10 cellular contexts compared by ENCODE assay signal in the genomic region with DNA sequence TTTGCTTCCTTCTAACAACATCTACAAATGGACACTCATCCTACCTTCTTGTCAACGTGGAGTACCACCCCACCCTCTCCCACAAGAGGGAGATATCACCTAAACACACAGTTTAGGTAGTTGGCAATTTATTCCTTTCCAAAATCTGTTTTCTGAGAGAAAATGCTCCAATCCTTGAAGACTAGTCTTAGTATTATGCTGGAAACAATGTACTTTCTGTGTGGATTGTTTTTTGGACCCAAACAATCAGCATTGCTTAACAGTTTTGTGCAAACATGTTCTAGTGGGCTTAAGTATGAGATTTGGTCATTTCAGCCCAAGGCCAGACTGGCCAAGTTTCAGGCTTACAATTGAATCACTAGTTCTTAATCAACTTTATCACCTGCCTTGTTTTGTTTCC.
DNase-seq lines count a peak whose midpoint lies in the region; ATAC-seq and TF ChIP-seq lines count a peak whose summit lies in the region.
"Had no signal": no experiment of that assay in that cellular context is flagged by ENCODE, and none has a peak within 500 bp of the region (broad histone marks: within the 10 kb centered on the region; RNA-seq: fewer than 3 reads in every experiment).

No MANE protein-coding gene starts in this region.

- H3K36me3 Mint-ChIP-seq in Calu3 (ENCODE audit: insufficient read depth, unreplicated experiment): no peaks in the 10 kb centered on the region
- H3K36me3 Mint-ChIP-seq in T-helper 2 cell treated with Interferon-gamma antibody and Interleukin-4, amounts not matched to agents 5 μg/mL and 100 μg/mL, for 36 hours (ENCODE audit: low read depth): no peaks in the 10 kb centered on the region
- H3K36me3 Mint-ChIP-seq: memory B cell had no signal

- ATAC-seq in GM19463 (IDR thresholded peaks at IDR 0.05; ENCODE audit: unreplicated experiment) (no peak), HG03135 (IDR thresholded peaks at IDR 0.05; ENCODE audit: unreplicated experiment) (no peak)

- H3K4me3 ChIP-seq in breast epithelium: no peak overlapping the region
- no peak overlapping the region for H3K4me3 ChIP-seq in liver (ENCODE audit: low read depth in 1 of 3, low read length in 3 of 3)

- no peaks in the 10 kb centered on the region for H3K4me1 Mint-ChIP-seq in Calu3 (ENCODE audit: low read depth, unreplicated experiment)
- H3K4me1 Mint-ChIP-seq in T-helper 2 cell treated with Interferon-gamma antibody and Interleukin-4, amounts not matched to agents 5 μg/mL and 100 μg/mL, for 36 hours (ENCODE audit: low read depth): no peaks in the 10 kb centered on the region
- H3K4me1 Mint-ChIP-seq: memory B cell had no signal

- H3K36me3 ChIP-seq in breast epithelium (no peaks in the 10 kb centered on the region), liver (ENCODE audit: control insufficient read depth in 4 of 4, insufficient read depth in 3 of 4, low read depth in 1 of 4, low read length in 3 of 4) (no peaks in the 10 kb centered on the region)

- H3K27me3 ChIP-seq in breast epithelium (no peaks in the 10 kb centered on the region), liver (ENCODE audit: control insufficient read depth in 4 of 4, insufficient read depth in 4 of 4, low read length in 3 of 4) (no peaks in the 10 kb centered on the region)

- H3K9ac ChIP-seq in liver (ENCODE audit: low read depth in 1 of 2, low read length in 2 of 2): no peak overlapping the region

- CTCF ChIA-PET in Calu3 (lab: Charles Lee): interaction anchor here (1.5 kb wide), 1 partner anchor 664 kb away, joined by 3 read pairs; no protein-coding TSS in a partner anchor

- no peak for TF ChIP-seq POLR2A in breast epithelium (IDR thresholded peaks at IDR 0.05)

- no peaks in the 10 kb centered on the region for H3K9me3 Mint-ChIP-seq in Calu3 (ENCODE audit: low read depth, unreplicated experiment)
- H3K9me3 Mint-ChIP-seq in T-helper 2 cell treated with Interferon-gamma antibody and Interleukin-4, amounts not matched to agents 5 μg/mL and 100 μg/mL, for 36 hours: no peaks in the 10 kb centered on the region
- H3K9me3 Mint-ChIP-seq: memory B cell had no signal

- peak; percentile 70 to 71 for TF ChIP-seq RAD21 in liver (IDR thresholded peaks at IDR 0.05)

- H3K9me3 ChIP-seq in breast epithelium: no peaks in the 10 kb centered on the region
- no peaks in the 10 kb centered on the region for H3K9me3 ChIP-seq in liver (ENCODE audit: control insufficient read depth in 4 of 4, low read length in 3 of 4)

- intact Hi-C loops in Calu3 (cut with micrococcal nuclease; ENCODE audit: unreplicated experiment): loop anchor here (2.0 kb wide), 1 partner anchor 664 kb away; no protein-coding TSS in a partner anchor
- intact Hi-C loops in breast epithelium (cut with DNase I; ENCODE audit: low total_unique reads): no loop called here

- H3K4me3 Mint-ChIP-seq in Calu3 (ENCODE audit: low read depth, unreplicated experiment): no peak overlapping the region
- H3K4me3 Mint-ChIP-seq in T-helper 2 cell treated with Interferon-gamma antibody and Interleukin-4, amounts not matched to agents 5 μg/mL and 100 μg/mL, for 36 hours: no peak overlapping the region
- H3K4me3 Mint-ChIP-seq: memory B cell had no signal

- H3K27ac Mint-ChIP-seq in Calu3 (ENCODE audit: unreplicated experiment): no peak overlapping the region
- H3K27ac Mint-ChIP-seq in T-helper 2 cell treated with Interferon-gamma antibody and Interleukin-4, amounts not matched to agents 5 μg/mL and 100 μg/mL, for 36 hours: no peak overlapping the region
- H3K27ac Mint-ChIP-seq: memory B cell had no signal

- TF ChIP-seq CTCF in Calu3 (IDR thresholded peaks at IDR 0.05; ENCODE audit: unreplicated experiment) (peak; percentile 46), breast epithelium (IDR thresholded peaks at IDR 0.05) (peak in 1 of 3 donors; percentile 35), liver (IDR thresholded peaks at IDR 0.05; ENCODE audit: low read depth, low read length, missing input control) (peak; percentile 25)

- H3K4me1 ChIP-seq in breast epithelium (no peaks in the 10 kb centered on the region), liver (ENCODE audit: control insufficient read depth in 4 of 4, insufficient read depth in 4 of 4, low read length in 3 of 4) (no peaks in the 10 kb centered on the region)

- WGBS in liver: 24% methylated on average over 1 of the region's 1 CpG

- H3K27ac ChIP-seq in breast epithelium (peak overlapping the region; percentile 63 to 84), liver (ENCODE audit: low read depth in 1 of 2, low read length in 2 of 2) (no peak overlapping the region)

- no TSS peak for BruUV-seq in Calu3 (replicated peaks; lab: Mats Ljungman, UMichigan)

- H3K27me3 Mint-ChIP-seq in Calu3 (ENCODE audit: unreplicated experiment): peaks cover 8% of the 10 kb centered on the region
- H3K27me3 Mint-ChIP-seq in T-helper 2 cell treated with Interferon-gamma antibody and Interleukin-4, amounts not matched to agents 5 μg/mL and 100 μg/mL, for 36 hours (ENCODE audit: low read depth): no peaks in the 10 kb centered on the region

- DNase-seq in Calu3 (peak; percentile 39), LoVo (ENCODE audit: low spot score) (peak; percentile 49), breast epithelium (ENCODE audit: low spot score in 2 of 2) (peak in 1 of 2 donors; percentile 70), NCI-H1436 treated with DMSO at 0.1 percent for 48 hours (lab: John Stamatoyannopoulos, UW) (no peak)
- no peak for DNase-seq in T-helper 2 cell treated with Interferon-gamma antibody and Interleukin-4, amounts not matched to agents 5 μg/mL and 100 μg/mL, for 36 hours (ENCODE audit: low spot score)
- DNase-seq: aorta had no signal

TF ChIP-seq in liver, 16 proteins besides CTCF, POLR2A, EP300 and RAD21:
- TF ChIP-seq RXRA (IDR thresholded peaks at IDR 0.05) (peak in 1 of 2 donors; percentile 44), GABPA (IDR thresholded peaks at IDR 0.05 in 1 of 2, conservative IDR thresholded peaks at IDR 0.05 in 1 of 2) (no peak), FOXA2 (IDR thresholded peaks at IDR 0.05) (no peak), HNF4A (conservative IDR thresholded peaks at IDR 0.05) (peak; percentile 57 to 76), JUND (IDR thresholded peaks at IDR 0.05) (peak in 1 of 2 donors; percentile 16), HNF4G (IDR thresholded peaks at IDR 0.05) (no peak), FOXA1 (IDR thresholded peaks at IDR 0.05) (no peak), YY1 (IDR thresholded peaks at IDR 0.05) (no peak)
- TF ChIP-seq, protein P1, sequence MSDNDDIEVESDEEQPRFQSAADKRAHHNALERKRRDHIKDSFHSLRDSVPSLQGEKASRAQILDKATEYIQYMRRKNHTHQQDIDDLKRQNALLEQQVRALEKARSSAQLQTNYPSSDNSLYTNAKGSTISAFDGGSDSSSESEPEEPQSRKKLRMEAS (IDR thresholded peaks at IDR 0.05): no peak
- TF ChIP-seq, protein P2, sequence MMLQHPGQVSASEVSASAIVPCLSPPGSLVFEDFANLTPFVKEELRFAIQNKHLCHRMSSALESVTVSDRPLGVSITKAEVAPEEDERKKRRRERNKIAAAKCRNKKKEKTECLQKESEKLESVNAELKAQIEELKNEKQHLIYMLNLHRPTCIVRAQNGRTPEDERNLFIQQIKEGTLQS (IDR thresholded peaks at IDR 0.05): no peak

Comparison
In these comparisons a context has a peak if more than half of its experiments do, and no peak if none do; other contexts are left out.
1. DNase-seq: peak in Calu3 (single experiment) and LoVo (single experiment); none in T-helper 2 cell treated with Interferon-gamma antibody and Interleukin-4, amounts not matched to agents 5 μg/mL and 100 μg/mL, for 36 hours (single experiment) and NCI-H1436 treated with DMSO at 0.1 percent for 48 hours (single experiment).
2. H3K27ac ChIP-seq: peak in breast epithelium (2 of 2); none in liver (0 of 2).